In the genomic region with DNA sequence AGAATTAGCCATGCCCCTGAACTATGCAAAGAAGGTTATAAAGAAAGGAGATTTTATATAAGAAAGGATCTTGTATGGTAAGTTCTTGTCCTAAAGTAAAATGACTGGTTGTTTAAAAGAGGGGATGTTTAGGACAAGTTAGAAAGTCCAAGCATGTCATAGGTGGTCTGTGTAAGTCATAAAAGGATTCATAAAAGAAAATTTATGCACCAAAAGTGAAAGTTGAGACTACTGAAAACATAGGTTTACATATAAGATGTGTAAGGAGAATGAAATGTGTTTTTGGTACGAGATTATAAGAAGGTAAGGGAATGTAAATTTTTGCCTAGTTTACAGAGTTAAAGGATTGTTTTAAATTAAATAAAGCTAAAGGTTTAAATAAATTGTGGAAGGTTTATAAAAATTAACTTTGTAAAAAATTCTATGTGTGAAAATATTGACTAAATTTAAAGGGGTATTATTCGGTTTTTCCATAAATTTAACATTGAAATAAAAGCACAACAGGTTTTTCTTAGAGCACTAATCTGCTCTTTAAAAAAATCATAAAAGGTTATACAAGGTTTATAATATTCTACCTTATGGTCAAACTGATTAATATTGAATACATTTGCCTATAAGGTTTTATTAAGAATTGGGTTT, we compare ENCODE assay signal across 23 cellular contexts.
DNase-seq lines count a peak whose midpoint lies in the region; ATAC-seq and TF ChIP-seq lines count a peak whose summit lies in the region.
"Had no signal": no experiment of that assay in that cellular context is flagged by ENCODE, and none has a peak within 500 bp of the region (broad histone marks: within the 10 kb centered on the region; RNA-seq: fewer than 3 reads in every experiment).

No MANE protein-coding gene starts in this region.

- H3K4me3 ChIP-seq in GM23338 (no peak overlapping the region), OCI-LY7 (ENCODE audit: low read depth, low read length, poor library complexity, severe bottlenecking) (no peak overlapping the region)
- H3K4me3 ChIP-seq: BLaER1, Peyer's patch, SK-N-MC, upper lobe of left lung had no signal

- H3K36me3 ChIP-seq in GM23338 (ENCODE audit: insufficient read depth) (peaks cover 18% of the 10 kb centered on the region), OCI-LY7 (ENCODE audit: insufficient read depth, low read length) (no peaks in the 10 kb centered on the region)
- H3K36me3 ChIP-seq: BLaER1, Peyer's patch, upper lobe of left lung had no signal

- peak; percentile 15 for DNase-seq in ACHN
- peak; percentile 84 for DNase-seq in GM23338 (ENCODE audit: low spot score)
- peak; percentile 59 for DNase-seq in OCI-LY7 (ENCODE audit: low spot score)
- peak; percentile 2 for DNase-seq in fibroblast of peridontal ligament (ENCODE audit: extremely low read depth)
- no peak for DNase-seq in substantia nigra (lab: John Stamatoyannopoulos, UW)
- no peak for DNase-seq in KG1 (lab: John Stamatoyannopoulos, UW)
- no peak for DNase-seq in T-helper 2 cell
- DNase-seq: activated CD4-positive, CD25-positive, alpha-beta regulatory T cell treated with anti-CD3 and anti-CD28 coated beads, Interleukin-2, amount 50 U/mL, for 72 hours; activated naive CD8-positive, alpha-beta T cell treated with anti-CD3 and anti-CD28 coated beads, Interleukin-2, amount 10 ng/mL, durations not matched to agents 7 days and 5 days; foreskin fibroblast; HCEC 1CT; kidney glomerular epithelial cell; midbrain; NCI-H1092 treated with DMSO at 0.1 percent for 48 hours; NCI-H2081 treated with DMSO at 0.1 percent for 48 hours; Peyer's patch; stimulated activated CD4-positive, alpha-beta T cell treated with anti-CD3 and anti-CD28 coated beads, Interleukin-2, amount 100 ng/mL, for 24 hours; T-helper 9 cell; upper lobe of left lung had no signal

- H3K27ac ChIP-seq in GM23338 (ENCODE audit: low read depth) (no peak overlapping the region), OCI-LY7 (ENCODE audit: low read depth, low read length, poor library complexity, severe bottlenecking) (no peak overlapping the region), substantia nigra (ENCODE audit: low read depth, low read length, poor library complexity, severe bottlenecking) (no peak overlapping the region)
- H3K27ac ChIP-seq: BLaER1, Peyer's patch, SK-N-MC, upper lobe of left lung had no signal

- H3K27ac Mint-ChIP-seq in GM23338, result no peak overlapping the region
- H3K27ac Mint-ChIP-seq: activated naive CD8-positive, alpha-beta T cell treated with anti-CD3 and anti-CD28 coated beads, Interleukin-2, amount 10 ng/mL, durations not matched to agents 7 days and 5 days; dendritic cell treated with granulocyte-macrophage colony-stimulating factor and Interleukin-4, amounts not matched to agents 40 ng/mL and 50 ng/mL, for 4 days; nephron had no signal

- no peak overlapping the region for H3K4me3 Mint-ChIP-seq in GM23338
- H3K4me3 Mint-ChIP-seq: activated naive CD8-positive, alpha-beta T cell treated with anti-CD3 and anti-CD28 coated beads, Interleukin-2, amount 10 ng/mL, durations not matched to agents 7 days and 5 days; dendritic cell treated with granulocyte-macrophage colony-stimulating factor and Interleukin-4, amounts not matched to agents 40 ng/mL and 50 ng/mL, for 4 days; nephron had no signal

- peaks cover 75% of the 10 kb centered on the region for H3K36me3 Mint-ChIP-seq in GM23338 (ENCODE audit: low read depth)

- H3K4me1 ChIP-seq in GM23338 (ENCODE audit: insufficient read depth), result no peaks in the 10 kb centered on the region
- H3K4me1 ChIP-seq in OCI-LY7 (ENCODE audit: insufficient read depth, low read length, poor library complexity, severe bottlenecking), result no peaks in the 10 kb centered on the region

- H3K27me3 Mint-ChIP-seq in GM23338 (ENCODE audit: insufficient read depth, low read depth, poor library complexity), result no peaks in the 10 kb centered on the region
- H3K27me3 Mint-ChIP-seq: dendritic cell treated with granulocyte-macrophage colony-stimulating factor and Interleukin-4, amounts not matched to agents 40 ng/mL and 50 ng/mL, for 4 days had no signal

- CTCF ChIA-PET in OCI-LY7 (lab: Charles Lee; ENCODE audit: unreplicated experiment), result no interaction called here

- peaks cover 85% of the 10 kb centered on the region for H3K9me3 Mint-ChIP-seq in GM23338

- no peak overlapping the region for H2AFZ ChIP-seq in GM23338
- no peak overlapping the region for H2AFZ ChIP-seq in OCI-LY7 (ENCODE audit: low read length)

- no peak for TF ChIP-seq CTCF in GM23338 (conservative IDR thresholded peaks at IDR 0.05; ENCODE audit: low read depth in 2 of 2)
- no peak for TF ChIP-seq CTCF in OCI-LY7 (conservative IDR thresholded peaks at IDR 0.05; ENCODE audit: low read length)

- intact Hi-C loops in OCI-LY7 (cut with micrococcal nuclease; ENCODE audit: unreplicated experiment), result no loop called here

- no TSS peak for BruUV-seq in OCI-LY7 (replicated peaks; lab: Mats Ljungman, UMichigan)

- H3K79me2 ChIP-seq in GM23338 (replicated peaks; ENCODE audit: insufficient read depth) (no peaks in the 10 kb centered on the region), OCI-LY7 (ENCODE audit: insufficient read depth, low read depth, low read length) (no peaks in the 10 kb centered on the region)

- no peaks in the 10 kb centered on the region for H3K27me3 ChIP-seq in GM23338 (ENCODE audit: insufficient read depth)
- H3K27me3 ChIP-seq: BLaER1, Peyer's patch, upper lobe of left lung had no signal

- no peaks in the 10 kb centered on the region; the same call in 2 of the 3 replicates for H3K4me1 Mint-ChIP-seq in GM23338
- H3K4me1 Mint-ChIP-seq: activated naive CD8-positive, alpha-beta T cell treated with anti-CD3 and anti-CD28 coated beads, Interleukin-2, amount 10 ng/mL, durations not matched to agents 7 days and 5 days; nephron had no signal

- no peak for ATAC-seq in GM23338

- peaks cover 29% of the 10 kb centered on the region for H3K9me3 ChIP-seq in OCI-LY7 (ENCODE audit: low read length)
- H3K9me3 ChIP-seq: Peyer's patch, upper lobe of left lung had no signal

- H3K4me2 ChIP-seq in GM23338 (no peak overlapping the region), OCI-LY7 (ENCODE audit: low read length) (no peak overlapping the region)
- H3K4me2 ChIP-seq: BLaER1 had no signal

- H4K20me1 ChIP-seq in GM23338 (replicated peaks; ENCODE audit: insufficient read depth) (no peaks in the 10 kb centered on the region), OCI-LY7 (ENCODE audit: insufficient read depth, low read length) (no peaks in the 10 kb centered on the region)
- H4K20me1 ChIP-seq: BLaER1 had no signal

- POLR2A ChIA-PET in OCI-LY7 (lab: Charles Lee), result interaction anchor here (0.5 to 0.9 kb wide), 4 partner anchors 17 to 360 kb away, joined by 3 read pairs; no protein-coding TSS in a partner anchor

- in situ Hi-C loops in ACHN (cut with HindIII; ENCODE audit: low pct_ligation_motif_present, low pct_unique_long_range_greater_than_20kb, low sequenced_read_pairs), result no loop called here

- no peaks in the 10 kb centered on the region for H3F3A ChIP-seq in GM23338 (replicated peaks; ENCODE audit: low read depth)

- H3K9me2 ChIP-seq in GM23338 (ENCODE audit: insufficient read depth), result peaks cover 3% of the 10 kb centered on the region
- H3K9me2 ChIP-seq in OCI-LY7 (ENCODE audit: insufficient read depth, low read length), result no peaks in the 10 kb centered on the region

TF ChIP-seq in GM23338, 12 proteins besides CTCF, POLR2A, EP300 and RAD21 (continues in another document):
- TF ChIP-seq NANOG (IDR thresholded peaks at IDR 0.05; ENCODE audit: borderline replicate concordance) (no peak), POLR2AphosphoS5 (IDR thresholded peaks at IDR 0.05; ENCODE audit: low read depth) (no peak), ZNF331 (CRISPR knock-in tag; IDR thresholded peaks at IDR 0.05; ENCODE audit: low read depth) (no peak), JUNB (IDR thresholded peaks at IDR 0.05; ENCODE audit: unreplicated experiment) (no peak), EZH2 (IDR thresholded peaks at IDR 0.05; ENCODE audit: low read depth, unreplicated experiment) (no peak), ZNF114 (CRISPR knock-in tag; IDR thresholded peaks at IDR 0.05) (no peak), CREB1 (CRISPR knock-in tag; IDR thresholded peaks at IDR 0.05; ENCODE audit: low read depth) (no peak), STAT1 (IDR thresholded peaks at IDR 0.05; ENCODE audit: unreplicated experiment) (no peak)
- TF ChIP-seq, protein P1, sequence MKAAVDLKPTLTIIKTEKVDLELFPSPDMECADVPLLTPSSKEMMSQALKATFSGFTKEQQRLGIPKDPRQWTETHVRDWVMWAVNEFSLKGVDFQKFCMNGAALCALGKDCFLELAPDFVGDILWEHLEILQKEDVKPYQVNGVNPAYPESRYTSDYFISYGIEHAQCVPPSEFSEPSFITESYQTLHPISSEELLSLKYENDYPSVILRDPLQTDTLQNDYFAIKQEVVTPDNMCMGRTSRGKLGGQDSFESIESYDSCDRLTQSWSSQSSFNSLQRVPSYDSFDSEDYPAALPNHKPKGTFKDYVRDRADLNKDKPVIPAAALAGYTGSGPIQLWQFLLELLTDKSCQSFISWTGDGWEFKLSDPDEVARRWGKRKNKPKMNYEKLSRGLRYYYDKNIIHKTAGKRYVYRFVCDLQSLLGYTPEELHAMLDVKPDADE (IDR thresholded peaks at IDR 0.05), result no peak

Comparison
In these comparisons a context has a peak if more than half of its experiments do, and no peak if none do; other contexts are left out.
1. DNase-seq: peak in ACHN (single experiment), GM23338 (single experiment), OCI-LY7 (single experiment) and fibroblast of peridontal ligament (single experiment); none in substantia nigra (0 of 49), KG1 (single experiment) and T-helper 2 cell (0 of 5).